ENCODE assay signal across 8 cellular contexts in the genomic region with DNA sequence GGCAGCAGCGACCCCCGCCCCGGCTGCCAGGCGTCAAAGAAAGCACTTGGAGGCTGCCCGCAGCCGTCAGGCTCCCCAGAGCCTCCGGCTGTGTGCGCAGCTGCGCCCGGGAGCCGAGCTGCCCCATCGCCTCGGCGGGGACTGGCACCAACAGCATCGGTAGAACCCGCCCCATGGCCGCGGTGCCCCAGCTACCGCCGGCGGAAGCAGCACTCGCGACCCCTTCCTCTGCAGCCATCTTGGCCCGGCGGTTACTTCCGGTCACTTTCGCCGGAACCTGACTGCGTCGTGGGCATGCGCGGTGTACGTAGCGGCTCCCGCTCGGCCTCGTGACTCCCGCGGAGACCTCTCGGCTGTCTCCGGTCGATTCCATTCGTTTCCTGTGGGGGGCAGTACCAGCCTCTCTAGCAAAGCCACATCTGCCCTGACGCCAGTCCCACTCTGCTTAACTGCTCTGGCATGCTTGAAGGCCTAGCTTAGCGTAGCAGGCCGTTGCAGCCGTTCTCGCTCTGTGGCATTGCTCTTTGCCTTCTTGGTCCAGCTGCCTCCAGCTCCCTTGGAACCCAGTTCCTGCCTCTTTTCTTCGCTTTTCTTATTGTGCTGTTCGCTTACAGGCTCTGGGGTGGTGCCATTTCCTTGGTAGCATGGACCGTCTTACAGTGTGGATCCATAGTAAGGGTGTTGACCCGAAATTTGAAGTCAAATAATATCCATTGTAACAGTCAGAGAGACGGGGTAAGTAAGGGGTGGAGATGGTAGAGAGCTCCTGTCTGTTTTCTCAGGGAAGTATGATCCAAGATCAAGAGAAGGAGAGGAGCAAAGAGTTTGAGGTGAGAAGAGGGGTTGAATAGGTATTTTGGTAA. TPM values are rescaled to one million over a fixed set of nuclear protein-coding genes. Genes with fewer than 3 reads are reported as not detected.
DNase-seq lines count a peak whose midpoint lies in the region; ATAC-seq, FAIRE-seq and TF ChIP-seq lines count a peak whose summit lies in the region.

A gene with protein sequence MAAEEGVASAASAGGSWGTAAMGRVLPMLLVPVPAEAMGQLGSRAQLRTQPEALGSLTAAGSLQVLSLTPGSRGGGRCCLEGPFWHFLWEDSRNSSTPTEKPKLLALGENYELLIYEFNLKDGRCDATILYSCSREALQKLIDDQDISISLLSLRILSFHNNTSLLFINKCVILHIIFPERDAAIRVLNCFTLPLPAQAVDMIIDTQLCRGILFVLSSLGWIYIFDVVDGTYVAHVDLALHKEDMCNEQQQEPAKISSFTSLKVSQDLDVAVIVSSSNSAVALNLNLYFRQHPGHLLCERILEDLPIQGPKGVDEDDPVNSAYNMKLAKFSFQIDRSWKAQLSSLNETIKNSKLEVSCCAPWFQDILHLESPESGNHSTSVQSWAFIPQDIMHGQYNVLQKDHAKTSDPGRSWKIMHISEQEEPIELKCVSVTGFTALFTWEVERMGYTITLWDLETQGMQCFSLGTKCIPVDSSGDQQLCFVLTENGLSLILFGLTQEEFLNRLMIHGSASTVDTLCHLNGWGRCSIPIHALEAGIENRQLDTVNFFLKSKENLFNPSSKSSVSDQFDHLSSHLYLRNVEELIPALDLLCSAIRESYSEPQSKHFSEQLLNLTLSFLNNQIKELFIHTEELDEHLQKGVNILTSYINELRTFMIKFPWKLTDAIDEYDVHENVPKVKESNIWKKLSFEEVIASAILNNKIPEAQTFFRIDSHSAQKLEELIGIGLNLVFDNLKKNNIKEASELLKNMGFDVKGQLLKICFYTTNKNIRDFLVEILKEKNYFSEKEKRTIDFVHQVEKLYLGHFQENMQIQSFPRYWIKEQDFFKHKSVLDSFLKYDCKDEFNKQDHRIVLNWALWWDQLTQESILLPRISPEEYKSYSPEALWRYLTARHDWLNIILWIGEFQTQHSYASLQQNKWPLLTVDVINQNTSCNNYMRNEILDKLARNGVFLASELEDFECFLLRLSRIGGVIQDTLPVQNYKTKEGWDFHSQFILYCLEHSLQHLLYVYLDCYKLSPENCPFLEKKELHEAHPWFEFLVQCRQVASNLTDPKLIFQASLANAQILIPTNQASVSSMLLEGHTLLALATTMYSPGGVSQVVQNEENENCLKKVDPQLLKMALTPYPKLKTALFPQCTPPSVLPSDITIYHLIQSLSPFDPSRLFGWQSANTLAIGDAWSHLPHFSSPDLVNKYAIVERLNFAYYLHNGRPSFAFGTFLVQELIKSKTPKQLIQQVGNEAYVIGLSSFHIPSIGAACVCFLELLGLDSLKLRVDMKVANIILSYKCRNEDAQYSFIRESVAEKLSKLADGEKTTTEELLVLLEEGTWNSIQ (N-terminal part only) (minus strand): TSS at position 253 of the 863 bp plus-strand sequence. CDS start 15 bp downstream, at position 238.

- peak; percentile 75 for ATAC-seq in GM18517 (IDR thresholded peaks at IDR 0.05; ENCODE audit: unreplicated experiment)
- peak; percentile 66 for ATAC-seq in HG03060 (IDR thresholded peaks at IDR 0.05; ENCODE audit: low read depth, unreplicated experiment)
- peak; percentile 96 to 97 for ATAC-seq in gastrocnemius medialis

- DNase-seq in 8988T (peak; percentile 62), NCI-H2107 (lab: John Stamatoyannopoulos, UW) (peak; percentile 93), iPS DF 4.7 (ENCODE audit: extremely low read depth, low spot score) (peak; percentile 87), gastrocnemius medialis (peak; percentile 95 to 98)

- no peaks in the 10 kb centered on the region for H3K9me3 ChIP-seq in gastrocnemius medialis

- intact Hi-C loops in gastrocnemius medialis (cut with DNase I; ENCODE audit: low total_unique reads) = loop anchor here (1.0 to 5.0 kb wide), 4 partner anchors 48 to 126 kb away; partner anchors contain the start of genes B2M, EIF3J and PATL2

- TF ChIP-seq CTCF in brain (conservative IDR thresholded peaks at IDR 0.05) (peak; percentile 86 to 90), gastrocnemius medialis (IDR thresholded peaks at IDR 0.05 in 4 of 5, conservative IDR thresholded peaks at IDR 0.05 in 1 of 5) (peak; percentile 93 to 98 (median 96))

- FAIRE-seq in TTC549 (lab: Jason Lieb, UNC) = peak; percentile 85

- peaks cover 18% of the 10 kb centered on the region for H3K27me3 Mint-ChIP-seq in brain

- H3K27ac ChIP-seq in gastrocnemius medialis = peak within 1 kb of the TSS; percentile 95 to 99 (median 98)

- H3K4me1 Mint-ChIP-seq in brain = peaks cover 32% of the 10 kb centered on the region

- peak; percentile 92 to 96 for TF ChIP-seq POLR2A in gastrocnemius medialis (IDR thresholded peaks at IDR 0.05)

- H3K27ac Mint-ChIP-seq in brain = peak within 1 kb of the TSS; percentile 88 to 96 (median 90)

- in situ Hi-C loops in gastrocnemius medialis (cut with MboI; ENCODE audit: low sequenced_read_pairs in 4 of 4) = loop anchor here in 2 of 4 donors (5.0 to 10.0 kb wide), 4 partner anchors 49 to 361 kb away; partner anchors contain the start of genes TRIM69 (in 2 of the 2), B2M (in 1 of the 2), PATL2 (in 1 of the 2) and SORD (in 1 of the 2)

- H3K36me3 ChIP-seq in gastrocnemius medialis = peaks cover 0 to 13% of the 10 kb centered on the region in 2 donors

- H3K4me3 ChIP-seq in gastrocnemius medialis = peak within 1 kb of the TSS; percentile 94 to 98 (median 96)

- no peaks in the 10 kb centered on the region for H3K27me3 ChIP-seq in gastrocnemius medialis

- H3K4me1 ChIP-seq in gastrocnemius medialis = peaks cover 21 to 25% of the 10 kb centered on the region in 2 donors

- H3K4me3 Mint-ChIP-seq in brain = peak within 1 kb of the TSS; percentile 97 to 98 (median 97)

- peaks cover 16% of the 10 kb centered on the region for H3K36me3 Mint-ChIP-seq in brain

- no peaks in the 10 kb centered on the region for H3K9me3 Mint-ChIP-seq in brain

RNA-seq across cellular contexts. Expression of the gene that starts here (rescaled TPM):
- polyA plus RNA-seq in brain (ENCODE audit: insufficient read depth, low read depth, low replicate concordance) = 24.1 TPM
- 10 to 100 TPM; 32.8 to 51.7 (median 43.2) TPM for total RNA-seq in gastrocnemius medialis

Comparison
In these comparisons a context has a peak if more than half of its experiments do, and no peak if none do; other contexts are left out.
1. Peak in every context shown above with its lines: DNase-seq, ATAC-seq, H3K4me3 ChIP-seq and H3K27ac ChIP-seq.